29 cellular contexts compared by ENCODE assay signal in the genomic region with DNA sequence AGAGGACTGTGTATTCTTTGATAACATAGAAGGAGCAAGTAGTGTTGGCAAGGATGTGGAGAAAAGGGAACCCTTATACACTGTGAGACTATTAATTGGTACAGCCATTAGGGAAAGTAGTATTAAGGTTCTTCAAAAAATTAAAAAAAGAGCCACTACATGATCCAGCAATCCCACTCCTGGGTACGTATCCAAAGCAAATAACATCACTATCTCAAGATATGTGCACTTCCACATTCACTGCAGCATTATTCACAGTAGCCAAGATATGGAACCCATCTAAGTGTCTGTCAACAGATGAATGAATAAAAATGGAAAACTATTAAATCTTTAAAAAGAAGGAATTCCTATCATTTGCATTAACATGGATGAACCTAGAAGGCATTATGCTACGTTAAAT.
"Had no signal": no experiment of that assay in that cellular context is flagged by ENCODE, and none has a peak within 500 bp of the region (broad histone marks: within the 10 kb centered on the region; RNA-seq: fewer than 3 reads in every experiment).

No MANE protein-coding gene starts in this region.

- H3K27ac ChIP-seq: colonic mucosa, epithelial cell of prostate, esophagus squamous epithelium, gastrocnemius medialis, heart right ventricle, left ventricle myocardium inferior, lower lobe of right lung had no signal

- H3K9me3 Mint-ChIP-seq: endodermal cell, mesothelial cell of epicardium had no signal

- H3K4me3 ChIP-seq: colonic mucosa, esophagus squamous epithelium, gastrocnemius medialis, heart right ventricle, left ventricle myocardium inferior, lower lobe of right lung, mucosa of descending colon had no signal

- FAIRE-seq: endometrium, kidney had no signal

- ATAC-seq: effector memory CD8-positive, alpha-beta T cell; esophagus mucosa; gastrocnemius medialis; left lobe of liver; lower lobe of right lung; mucosa of descending colon had no signal

- H3K27ac Mint-ChIP-seq: dendritic cell treated with granulocyte-macrophage colony-stimulating factor and Interleukin-4, amounts not matched to agents 40 ng/mL and 50 ng/mL, for 4 days; effector memory CD8-positive, alpha-beta T cell; endodermal cell; immature natural killer cell; mesothelial cell of epicardium; naive B cell had no signal

- H3K36me3 ChIP-seq: colonic mucosa, esophagus squamous epithelium, gastrocnemius medialis, heart right ventricle, left ventricle myocardium inferior, lower lobe of right lung had no signal

- H3K4me1 Mint-ChIP-seq: endodermal cell, immature natural killer cell, mesothelial cell of epicardium, naive B cell had no signal

- H3K36me3 Mint-ChIP-seq: immature natural killer cell, mesothelial cell of epicardium, naive B cell had no signal

- H3K27me3 ChIP-seq: colonic mucosa, esophagus squamous epithelium, gastrocnemius medialis, heart right ventricle had no signal

- H3K4me1 ChIP-seq: colonic mucosa, esophagus squamous epithelium, gastrocnemius medialis, heart right ventricle, left ventricle myocardium inferior, lower lobe of right lung had no signal

- H3K9me3 ChIP-seq: colonic mucosa, esophagus squamous epithelium, gastrocnemius medialis, heart right ventricle, left ventricle myocardium inferior, lower lobe of right lung, mucosa of descending colon had no signal

- H3K27me3 Mint-ChIP-seq: dendritic cell treated with granulocyte-macrophage colony-stimulating factor and Interleukin-4, amounts not matched to agents 40 ng/mL and 50 ng/mL, for 4 days; effector memory CD8-positive, alpha-beta T cell; naive B cell had no signal

- DNase-seq: colonic mucosa; cortex of kidney; effector CD8-positive, alpha-beta T cell; effector memory CD8-positive, alpha-beta T cell; endodermal cell; erythroblast; esophagus squamous epithelium; foreskin melanocyte; gastrocnemius medialis; glutamatergic neuron; head of caudate nucleus; heart right ventricle; hippocampal formation; immature natural killer cell; islet precursor cell; kidney; kidney glomerular epithelial cell; left colon; left ventricle myocardium inferior; lower lobe of right lung; mesenchymal stem cell; mucosa of descending colon; naive B cell had no signal

- H3K4me3 Mint-ChIP-seq: dendritic cell treated with granulocyte-macrophage colony-stimulating factor and Interleukin-4, amounts not matched to agents 40 ng/mL and 50 ng/mL, for 4 days; effector memory CD8-positive, alpha-beta T cell; endodermal cell; immature natural killer cell; mesothelial cell of epicardium; naive B cell had no signal
